18 cellular contexts compared by ENCODE assay signal in genomic region chr19:29532097-29532496, GRCh38. TPM values are rescaled to one million over a fixed set of nuclear protein-coding genes. Genes with fewer than 3 reads are reported as not detected.
"Had no signal": no experiment of that assay in that cellular context is flagged by ENCODE, and none has a peak within 500 bp of the region (broad histone marks: within the 10 kb centered on the region; RNA-seq: fewer than 3 reads in every experiment).

No MANE protein-coding gene starts in this region.

- H3K4me3 ChIP-seq: adrenal gland, esophagus squamous epithelium, left ventricle myocardium inferior, skin epidermis, suprapubic skin had no signal

- H3K27ac Mint-ChIP-seq: activated naive CD4-positive, alpha-beta T cell treated with anti-CD3 and anti-CD28 coated beads, Interleukin-2, amount 50 U/mL, for 24 hours; activated T-helper 2 cell treated with anti-CD3 and anti-CD28 coated beads, Interferon-gamma antibody, Interleukin-2, Interleukin-4, amounts not matched to agents 10 μg/mL and 5 μg/mL and 100 μg/mL, durations not matched to agents 14 hours and 24 hours and 36 hours; natural killer cell had no signal

- H3K36me3 ChIP-seq: adrenal gland, esophagus squamous epithelium, left ventricle myocardium inferior, suprapubic skin had no signal

- H3K9me3 Mint-ChIP-seq: activated naive CD4-positive, alpha-beta T cell treated with anti-CD3 and anti-CD28 coated beads, Interleukin-2, amount 50 U/mL, for 24 hours; activated T-helper 2 cell treated with anti-CD3 and anti-CD28 coated beads, Interferon-gamma antibody, Interleukin-2, Interleukin-4, amounts not matched to agents 10 μg/mL and 5 μg/mL and 100 μg/mL, durations not matched to agents 14 hours and 24 hours and 36 hours; natural killer cell had no signal

- DNase-seq: activated CD4-positive, alpha-beta T cell treated with anti-CD3 and anti-CD28 coated beads, Interleukin-2, amount 50 U/mL, for 1 hour; activated CD8-positive, alpha-beta memory T cell treated with anti-CD3 and anti-CD28 coated beads for 24 hours; activated T-cell treated with anti-CD3 and anti-CD28 coated beads for 4 hours; adrenal gland; esophagus squamous epithelium; left ventricle myocardium inferior; natural killer cell; stimulated activated CD4-positive, alpha-beta T cell treated with anti-CD3 and anti-CD28 coated beads, Interleukin-4, amount 100 ng/mL, for 4 hours; stimulated activated naive CD8-positive, alpha-beta T cell treated with anti-CD3 and anti-CD28 coated beads, Interleukin-15, Interleukin-2, amounts not matched to agents 100 U/mL and 50 U/mL, for 24 hours; trophoblast cell had no signal

- H3K4me3 Mint-ChIP-seq: activated naive CD4-positive, alpha-beta T cell treated with anti-CD3 and anti-CD28 coated beads, Interleukin-2, amount 50 U/mL, for 24 hours; natural killer cell had no signal

- ATAC-seq: natural killer cell; stimulated activated naive CD8-positive, alpha-beta T cell treated with anti-CD3 and anti-CD28 coated beads, Interleukin-15, Interleukin-2, amounts not matched to agents 100 U/mL and 50 U/mL, for 24 hours had no signal

- H3K9me3 ChIP-seq: adrenal gland, esophagus squamous epithelium, left ventricle myocardium inferior, suprapubic skin had no signal

- H3K36me3 Mint-ChIP-seq: natural killer cell had no signal

- H3K27ac ChIP-seq: adrenal gland, esophagus squamous epithelium, left ventricle myocardium inferior, skin epidermis, suprapubic skin had no signal

RNA-seq across cellular contexts. Expression of gene VSTM2B, which starts 6.3 kb away (rescaled TPM):
- total RNA-seq: activated T-helper 2 cell treated with anti-CD3 and anti-CD28 coated beads, Interferon-gamma antibody, Interleukin-2, Interleukin-4, amounts not matched to agents 10 μg/mL and 5 μg/mL and 100 μg/mL, durations not matched to agents 14 hours and 24 hours and 36 hours; adrenal gland; esophagus squamous epithelium; fibroblast of villous mesenchyme; glomerular endothelial cell; kidney epithelial cell; left ventricle myocardium inferior; natural killer cell; suprapubic skin; T-helper 2 cell treated with Interferon-gamma antibody and Interleukin-4, amounts not matched to agents 100 ng/mL and 5 ng/mL, for 36 hours had no signal
